In genomic region chr15:74615313-74616019, GRCh38 we compare ENCODE assay signal across 8 cellular contexts. TPM values are rescaled to one million over a fixed set of nuclear protein-coding genes. Genes with fewer than 3 reads are reported as not detected.
A peak's percentile ranks its signal among the peaks of the same experiment; 100 is the strongest.
DNase-seq lines count a peak whose midpoint lies in the region; ATAC-seq and TF ChIP-seq lines count a peak whose summit lies in the region.

TSS of gene CLK3 (plus strand) at chr15:74615836. CDS start at chr15:74619197, 3,361 bp downstream.

- H3K9me2 ChIP-seq in SK-N-SH, result no peaks in the 10 kb centered on the region

- no peak for TF ChIP-seq CTCF in GM06990 (IDR thresholded peaks at IDR 0.05; ENCODE audit: insufficient read depth, low read length, poor library complexity, severe bottlenecking)
- TF ChIP-seq CTCF in SK-N-SH (IDR thresholded peaks at IDR 0.05), result no peak
- TF ChIP-seq CTCF in omental fat pad (IDR thresholded peaks at IDR 0.05), result no peak

- peaks cover 58% of the 10 kb centered on the region for H3K79me2 ChIP-seq in SK-N-SH (ENCODE audit: insufficient read depth)

- DNase-seq in GM06990 (ENCODE audit: extremely low read depth, insufficient read length) (peak; percentile 98), NCI-H1092 (lab: John Stamatoyannopoulos, UW) (peak; percentile 89), SK-N-SH (peak; percentile 99), globus pallidus (ENCODE audit: low spot score) (peak; percentile 94), omental fat pad (ENCODE audit: low spot score) (peak; percentile 83)
- DNase-seq in activated naive CD4-positive, alpha-beta T cell treated with anti-CD3 and anti-CD28 coated beads, Interleukin-2, amount 50 U/mL, for 16 hours, result peak; percentile 98

- H2AFZ ChIP-seq in SK-N-SH (ENCODE audit: low read depth), result peak within 1 kb of the TSS; percentile 93

- CTCF ChIA-PET in SK-N-SH (lab: Yijun Ruan, JAX), result interaction anchor here (0.6 to 39.4 kb wide), 8 partner anchors 20 to 623 kb away, joined by 3 to 1109 read pairs (median 5); partner anchors contain the start of genes ARID3B and CSK

- no peaks in the 10 kb centered on the region for H3K9me3 ChIP-seq in SK-N-SH

- peaks cover 45% of the 10 kb centered on the region for H4K20me1 ChIP-seq in SK-N-SH (ENCODE audit: insufficient read depth)

- POLR2A ChIA-PET in SK-N-SH (lab: Yijun Ruan, JAX), result interaction anchor here (1.4 to 4.3 kb wide), 5 partner anchors 16 to 155 kb away, joined by 4 to 33 read pairs (median 21); partner anchors contain the start of genes ARID3B and UBL7

- TF ChIP-seq EP300 in SK-N-SH (IDR thresholded peaks at IDR 0.05; ENCODE audit: borderline replicate concordance in 1 of 2, low read depth in 1 of 2, low read length in 1 of 2), result peak in 1 of 2 experiments; percentile 49; a peak in 1 of 4 replicates

- H3K27ac ChIP-seq in SK-N-SH (ENCODE audit: low read depth in 2 of 2, low read length in 1 of 2) (peak within 1 kb of the TSS; percentile 92 to 95), temporal lobe (ENCODE audit: low read depth, low read length) (peak within 1 kb of the TSS; percentile 93)

- peaks cover 14% of the 10 kb centered on the region for H3F3A ChIP-seq in SK-N-SH (replicated peaks; ENCODE audit: insufficient read depth)

- H3K9ac ChIP-seq in SK-N-SH, result peak within 1 kb of the TSS; percentile 98

- no peak for TF ChIP-seq RAD21 in SK-N-SH (IDR thresholded peaks at IDR 0.05; ENCODE audit: low read length)

- peaks cover 0 to 29% of the 10 kb centered on the region in 2 experiments; a peak in 2 of 4 replicates for H3K4me1 ChIP-seq in SK-N-SH (ENCODE audit: control insufficient read depth in 1 of 2, insufficient read depth in 2 of 2, low read depth in 1 of 2, low read length in 1 of 2)

- WGBS in SK-N-SH (ENCODE audit: low lambda C conversion rate), result 1% methylated on average over 17 of the region's 94 CpGs

- H3K27me3 ChIP-seq in GM06990 (replicated peaks; ENCODE audit: control insufficient read depth, insufficient read depth, low read length), result no peaks in the 10 kb centered on the region
- no peaks in the 10 kb centered on the region for H3K27me3 ChIP-seq in SK-N-SH (ENCODE audit: insufficient read depth)

- H3K4me3 ChIP-seq in GM06990 (replicated peaks; ENCODE audit: low read depth, low read length) (peak within 1 kb of the TSS; percentile 78), SK-N-SH (ENCODE audit: low read depth in 2 of 2, low read length in 1 of 2) (peak within 1 kb of the TSS; percentile 98 to 99)

- peak; percentile 68 for ATAC-seq in HG02571 (IDR thresholded peaks at IDR 0.05; ENCODE audit: unreplicated experiment)
- ATAC-seq in omental fat pad (ENCODE audit: low FRiP score), result peak; percentile 86

- H3K36me3 ChIP-seq in GM06990 (ENCODE audit: control insufficient read depth, insufficient read depth, low read length) (peaks cover 19% of the 10 kb centered on the region), SK-N-SH (replicated peaks in 1 of 2; ENCODE audit: control insufficient read depth in 1 of 2, insufficient read depth in 2 of 2, low read length in 1 of 2) (peaks cover 0 to 23% of the 10 kb centered on the region in 2 experiments)

- H3K4me2 ChIP-seq in SK-N-SH, result peak within 1 kb of the TSS; percentile 96

TF ChIP-seq in SK-N-SH, 30 proteins besides CTCF, POLR2A, EP300 and RAD21:
- TF ChIP-seq PBX3 (IDR thresholded peaks at IDR 0.05) (peak; percentile 40; the same call in 1 of the 2 replicates), MAX (IDR thresholded peaks at IDR 0.05; ENCODE audit: low read depth) (peak; percentile 48), SMC3 (IDR thresholded peaks at IDR 0.05; ENCODE audit: low read depth, low read length) (no peak), MXI1 (IDR thresholded peaks at IDR 0.05; ENCODE audit: low read depth, low read length) (peak; percentile 50; the same call in 1 of the 2 replicates), ELF1 (IDR thresholded peaks at IDR 0.05) (peak; percentile 94), CHD2 (IDR thresholded peaks at IDR 0.05; ENCODE audit: low read length, partially characterized antibody) (peak; percentile 27), TEAD4 (IDR thresholded peaks at IDR 0.05; ENCODE audit: borderline replicate concordance, insufficient read depth) (0 out of 2 replicates have a peak, but pooled peaks have one; percentile 7), MEF2A (IDR thresholded peaks at IDR 0.05; ENCODE audit: borderline replicate concordance, low read depth) (peak; percentile 23; the same call in 1 of the 2 replicates), FOXJ3 (CRISPR knock-in tag; IDR thresholded peaks at IDR 0.05) (no peak), JUND (IDR thresholded peaks at IDR 0.05) (no peak), USF1 (IDR thresholded peaks at IDR 0.05; ENCODE audit: borderline replicate concordance, low read depth) (peak; percentile 48; the same call in 1 of the 2 replicates), NFIC (IDR thresholded peaks at IDR 0.05; ENCODE audit: borderline replicate concordance) (peak; percentile 34; the same call in 1 of the 2 replicates), EZH2phosphoT487 (IDR thresholded peaks at IDR 0.05; ENCODE audit: borderline replicate concordance, low read depth) (no peak), NRF1 (IDR thresholded peaks at IDR 0.05; ENCODE audit: low read depth, low read length) (no peak), RXRA (IDR thresholded peaks at IDR 0.05; ENCODE audit: borderline replicate concordance, low read depth) (peak; percentile 33; the same call in 1 of the 2 replicates), SIN3A (IDR thresholded peaks at IDR 0.05; ENCODE audit: borderline replicate concordance, low read depth, low read length) (peak; percentile 91; the same call in 1 of the 2 replicates), RCOR1 (IDR thresholded peaks at IDR 0.05; ENCODE audit: low read length) (peak; percentile 22; the same call in 1 of the 2 replicates), FOXM1 (IDR thresholded peaks at IDR 0.05; ENCODE audit: low read depth) (0 out of 2 replicates have a peak, but pooled peaks have one; percentile 45), TAF1 (IDR thresholded peaks at IDR 0.05; ENCODE audit: borderline replicate concordance, low read depth, low read length) (peak; percentile 91), IRF3 (IDR thresholded peaks at IDR 0.05; ENCODE audit: low read depth, low read length) (no peak), USF2 (IDR thresholded peaks at IDR 0.05; ENCODE audit: borderline replicate concordance, low read depth, low read length) (no peak), YY1 (IDR thresholded peaks at IDR 0.05; ENCODE audit: low read depth) (0 out of 2 replicates have a peak, but pooled peaks have one; percentile 15), POLR2AphosphoS5 (IDR thresholded peaks at IDR 0.05; ENCODE audit: low read depth, low read length) (peak; percentile 42; the same call in 1 of the 2 replicates), GABPA (IDR thresholded peaks at IDR 0.05; ENCODE audit: low read depth) (peak; percentile 88)

RNA-seq across cellular contexts. Expression of gene CLK3, which starts in this region (rescaled TPM):
- polyA plus RNA-seq in SK-N-SH (2012; rRNA removed), result 67.7 and 72.4 TPM in 2 replicates
- polyA plus RNA-seq in SK-N-SH (2012; cell fraction: cytosol; rRNA removed), result 32.3 and 44.4 TPM in 2 replicates
- 210 and 306 TPM in 2 replicates for polyA plus RNA-seq in SK-N-SH (2012; cell fraction: nucleus; rRNA removed)
- total RNA-seq in omental fat pad (100 to 1,000 TPM in 2 of 4 donors, 10 to 100 TPM in 2; 83.8 to 153 (median 103) TPM), temporal lobe (20.4 TPM)

Comparison
In these comparisons a context has a peak if more than half of its experiments do, and no peak if none do; other contexts are left out.
1. Peak in every context shown above with its lines: DNase-seq, ATAC-seq, H3K4me3 ChIP-seq and H3K27ac ChIP-seq.